ENCODE assay signal across 8 cellular contexts in the genomic region with DNA sequence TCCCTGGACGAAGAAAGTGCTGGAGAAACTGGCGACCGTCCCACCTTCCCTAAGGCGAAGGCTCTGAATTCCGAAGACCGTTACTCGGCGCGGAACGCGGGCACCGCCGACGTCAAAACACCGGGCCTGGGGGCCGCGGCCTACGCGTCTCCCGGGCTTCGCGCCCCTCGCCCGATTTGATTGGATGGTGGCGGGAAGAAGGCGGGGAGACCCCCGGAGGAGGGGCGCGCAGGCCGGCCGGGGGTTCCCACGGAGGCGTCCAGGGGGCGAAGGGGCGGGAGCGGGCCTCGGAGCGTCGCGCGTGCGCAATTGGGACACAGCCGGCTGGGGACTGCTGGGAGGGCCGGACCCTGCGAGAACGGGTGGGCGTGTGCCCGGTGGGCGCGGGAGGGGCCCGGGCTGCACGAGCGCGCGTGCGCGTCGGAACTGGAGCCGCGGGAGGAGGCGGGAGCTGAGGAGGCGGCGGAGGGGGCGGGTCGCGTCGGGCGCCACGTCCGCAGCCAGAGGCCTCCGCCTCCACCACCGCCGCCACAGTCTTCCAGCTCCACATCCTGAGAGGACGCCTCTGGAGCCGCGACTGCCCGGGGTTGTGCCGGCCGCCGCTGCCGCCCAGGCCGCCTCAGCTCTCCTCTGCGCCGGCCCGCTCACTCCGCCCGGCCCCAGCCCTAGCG. TPM values are rescaled to one million over a fixed set of nuclear protein-coding genes. Genes with fewer than 3 reads are reported as not detected.
DNase-seq lines count a peak whose midpoint lies in the region; ATAC-seq lines count a peak whose summit lies in the region.

Gene TMEM263 (plus strand): TSS at position 531 of the 671 bp plus-strand sequence. CDS start 11,210 bp downstream, outside the sequence.

- in situ Hi-C loops in endometrial microvascular endothelial cells (cut with HindIII; ENCODE audit: inconsistent ontology term, low pct_unique_long_range_greater_than_20kb, low sequenced_read_pairs): no loop called here

- DNase-seq in COLO829 (ENCODE audit: low spot score) (peak; percentile 97), HS-5 (ENCODE audit: low read depth) (peak; percentile 78), NOMO-1 (lab: John Stamatoyannopoulos, UW; ENCODE audit: unreplicated experiment in 2 of 2) (peak; percentile 52 to 65)
- peak; percentile 77 for DNase-seq in activated CD8-positive, alpha-beta memory T cell treated with anti-CD3 and anti-CD28 coated beads, Interleukin-2, amount 50 U/mL, for 24 hours (ENCODE audit: extremely low read depth)
- peak; percentile 87 for DNase-seq in stimulated activated CD8-positive, alpha-beta memory T cell treated with anti-CD3 and anti-CD28 coated beads, Interleukin-15, amount 100 ng/mL, for 24 hours (ENCODE audit: low read depth)

- no peaks in the 10 kb centered on the region for H3K4me1 ChIP-seq in mesodermal cell (ENCODE audit: control insufficient read depth, insufficient read depth, low read length, poor library complexity, severe bottlenecking)

- peak within 1 kb of the TSS; percentile 98 for H3K4me3 ChIP-seq in mesodermal cell (ENCODE audit: extremely low read depth, insufficient read depth, low read length, poor library complexity, severe bottlenecking)

- H3K27ac ChIP-seq in mesodermal cell (ENCODE audit: low read depth, low read length, severe bottlenecking): peak within 1 kb of the TSS; percentile 99

- WGBS in mesodermal cell (ENCODE audit: insufficient coverage in 2 of 2), 2 experiments: 1% methylated on average over 54 to 59 of the region's 88 CpGs

- ATAC-seq in GM19468 (IDR thresholded peaks at IDR 0.05; ENCODE audit: extremely low read depth, unreplicated experiment): peak; percentile 70

- no peaks in the 10 kb centered on the region for H3K9me3 ChIP-seq in mesodermal cell (ENCODE audit: control insufficient read depth, low read length)

- peaks cover 18% of the 10 kb centered on the region for H3K36me3 ChIP-seq in mesodermal cell (ENCODE audit: control insufficient read depth, insufficient read depth, low read length)

RNA-seq across cellular contexts. Expression of gene TMEM263, which starts in this region (rescaled TPM):
- 57.8 TPM for total RNA-seq in endometrial microvascular endothelial cells (ENCODE audit: inconsistent ontology term)
- polyA plus RNA-seq in mesodermal cell (2013, experiment 1 of 2): 70.9 TPM
- 76.3 TPM for polyA plus RNA-seq in mesodermal cell (2013, experiment 2 of 2)

Comparison
In these comparisons a context has a peak if more than half of its experiments do, and no peak if none do; other contexts are left out.
1. Peak in every context shown above with its lines: DNase-seq, ATAC-seq, H3K4me3 ChIP-seq and H3K27ac ChIP-seq.